Comparison of ENCODE assay signal across 11 cellular contexts in the genomic region with DNA sequence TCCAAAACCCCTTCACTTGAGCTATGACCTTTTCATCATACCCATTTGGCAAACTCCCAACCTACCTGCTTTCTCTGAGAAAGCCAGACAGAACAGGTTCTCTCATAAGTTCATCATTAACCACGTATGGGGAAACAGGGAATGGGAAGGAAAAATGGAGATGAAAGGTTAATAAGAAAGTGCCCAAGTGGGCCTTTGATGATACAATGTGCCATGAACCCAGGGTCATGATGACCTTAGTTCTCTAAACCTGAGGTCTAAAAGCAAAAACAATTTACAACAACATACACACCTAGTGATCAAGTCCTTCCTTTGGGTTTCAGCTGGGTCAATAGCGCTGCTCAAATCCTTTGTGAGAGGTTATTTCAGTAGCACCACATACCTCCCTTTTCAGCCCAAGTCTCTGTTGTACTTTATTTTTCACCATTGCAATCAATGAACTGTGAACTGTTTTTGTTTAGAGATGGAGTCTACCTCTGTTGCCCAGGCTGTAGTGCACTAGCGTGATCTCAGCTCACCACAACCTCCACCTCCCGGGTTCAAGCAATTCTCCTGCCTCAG. TPM values are rescaled to one million over a fixed set of nuclear protein-coding genes. Genes with fewer than 3 reads are reported as not detected.
"Had no signal": no experiment of that assay in that cellular context is flagged by ENCODE, and none has a peak within 500 bp of the region (broad histone marks: within the 10 kb centered on the region; RNA-seq: fewer than 3 reads in every experiment).

No MANE protein-coding gene starts in this region.

- ATAC-seq: gastroesophageal sphincter; stimulated activated memory B cell treated with anti-CD40 and anti-IgM and Interleukin-4, amounts not matched to agents 10 μg/mL and 1 μg/mL and 100 μg/mL, for 72 hours had no signal

- H3K27ac Mint-ChIP-seq: activated CD4-positive, alpha-beta memory T cell treated with anti-CD3 and anti-CD28 coated beads, Interleukin-2, amount 10 ng/mL, durations not matched to agents 7 days and 5 days; stimulated activated memory B cell treated with anti-CD40 and anti-IgM and Interleukin-4, amounts not matched to agents 10 μg/mL and 1 μg/mL and 100 μg/mL, for 72 hours; T-helper 2 cell treated with Interferon-gamma antibody and Interleukin-4, amounts not matched to agents 5 μg/mL and 100 μg/mL, for 36 hours had no signal

- H3K27ac ChIP-seq: cardiac muscle cell, gastroesophageal sphincter, parathyroid adenoma, tibial nerve had no signal

- DNase-seq: activated CD4-positive, alpha-beta memory T cell treated with anti-CD3 and anti-CD28 coated beads, Interleukin-2, amount 10 ng/mL, durations not matched to agents 7 days and 5 days; activated CD8-positive, alpha-beta memory T cell treated with anti-CD3 and anti-CD28 coated beads, Interleukin-2, amount 50 U/mL, for 48 hours; activated naive CD4-positive, alpha-beta T cell; kidney glomerular epithelial cell; retina had no signal

- H2AFZ ChIP-seq: parathyroid adenoma had no signal

- H3K9ac ChIP-seq: parathyroid adenoma had no signal

- H3K9me3 Mint-ChIP-seq: activated CD4-positive, alpha-beta memory T cell treated with anti-CD3 and anti-CD28 coated beads, Interleukin-2, amount 10 ng/mL, durations not matched to agents 7 days and 5 days; stimulated activated memory B cell treated with anti-CD40 and anti-IgM and Interleukin-4, amounts not matched to agents 10 μg/mL and 1 μg/mL and 100 μg/mL, for 72 hours; T-helper 2 cell treated with Interferon-gamma antibody and Interleukin-4, amounts not matched to agents 5 μg/mL and 100 μg/mL, for 36 hours had no signal

- H3K27me3 Mint-ChIP-seq: activated CD4-positive, alpha-beta memory T cell treated with anti-CD3 and anti-CD28 coated beads, Interleukin-2, amount 10 ng/mL, durations not matched to agents 7 days and 5 days; stimulated activated memory B cell treated with anti-CD40 and anti-IgM and Interleukin-4, amounts not matched to agents 10 μg/mL and 1 μg/mL and 100 μg/mL, for 72 hours had no signal

- H3K4me1 ChIP-seq: gastroesophageal sphincter, parathyroid adenoma, tibial nerve had no signal

- H3K9me3 ChIP-seq: gastroesophageal sphincter, tibial nerve had no signal

- H3K4me3 ChIP-seq: cardiac muscle cell, gastroesophageal sphincter, tibial nerve had no signal

- H3K79me2 ChIP-seq: parathyroid adenoma had no signal

- H3K4me3 Mint-ChIP-seq: activated CD4-positive, alpha-beta memory T cell treated with anti-CD3 and anti-CD28 coated beads, Interleukin-2, amount 10 ng/mL, durations not matched to agents 7 days and 5 days; stimulated activated memory B cell treated with anti-CD40 and anti-IgM and Interleukin-4, amounts not matched to agents 10 μg/mL and 1 μg/mL and 100 μg/mL, for 72 hours; T-helper 2 cell treated with Interferon-gamma antibody and Interleukin-4, amounts not matched to agents 5 μg/mL and 100 μg/mL, for 36 hours had no signal

- H3K27me3 ChIP-seq: cardiac muscle cell, gastroesophageal sphincter, tibial nerve had no signal

- H3K4me1 Mint-ChIP-seq: activated CD4-positive, alpha-beta memory T cell treated with anti-CD3 and anti-CD28 coated beads, Interleukin-2, amount 10 ng/mL, durations not matched to agents 7 days and 5 days; stimulated activated memory B cell treated with anti-CD40 and anti-IgM and Interleukin-4, amounts not matched to agents 10 μg/mL and 1 μg/mL and 100 μg/mL, for 72 hours had no signal

RNA-seq across cellular contexts. Expression of a gene that starts 36.1 kb away (rescaled TPM):
- total RNA-seq: activated CD4-positive, alpha-beta memory T cell treated with anti-CD3 and anti-CD28 coated beads, Interleukin-2, amount 10 ng/mL, durations not matched to agents 7 days and 5 days had no signal
